1 cellular context compared by ENCODE assay signal in genomic region chr3:49553690-49554634, GRCh38.
TF ChIP-seq lines count a peak whose summit lies in the region.

Gene BSN (plus strand): TSS chr3:49554477. CDS start chr3:49554603, 126 bp downstream.

TF ChIP-seq in HepG2, 621 proteins besides CTCF, POLR2A, EP300 and RAD21 (continued from another document and continues in another):
- TF ChIP-seq REST (IDR thresholded peaks at IDR 0.05; ENCODE audit: borderline replicate concordance in 1 of 2, low read depth in 1 of 2, low read length in 2 of 2) (peak; percentile 9 to 62), ZNF709 (CRISPR knock-in tag; IDR thresholded peaks at IDR 0.05) (no peak; the same call in 1 of the 2 replicates), ZNF446 (CRISPR knock-in tag; IDR thresholded peaks at IDR 0.05) (no peak), ZSCAN5A (CRISPR knock-in tag; IDR thresholded peaks at IDR 0.05; ENCODE audit: borderline replicate concordance) (no peak), KDM6A (CRISPR knock-in tag; IDR thresholded peaks at IDR 0.05; ENCODE audit: low read depth) (no peak), SP5 (CRISPR knock-in tag; IDR thresholded peaks at IDR 0.05; ENCODE audit: borderline replicate concordance, low read depth) (no peak), ZGPAT (CRISPR knock-in tag; IDR thresholded peaks at IDR 0.05) (peak; percentile 67), RBM22 (optimal IDR thresholded peaks at IDR 0.05; ENCODE audit: low read length) (no peak), SRSF1 (optimal IDR thresholded peaks at IDR 0.05; ENCODE audit: low read depth, low read length) (peak; percentile 49), ZNF501 (CRISPR knock-in tag; IDR thresholded peaks at IDR 0.05) (peak; percentile 78), KDM2A (CRISPR knock-in tag; IDR thresholded peaks at IDR 0.05; ENCODE audit: borderline replicate concordance, low read depth) (peak; percentile 44), SRSF9 (IDR thresholded peaks at IDR 0.05; ENCODE audit: borderline replicate concordance, insufficient read depth, low read depth, low read length, poor library complexity, severe bottlenecking) (no peak), NR0B2 (CRISPR knock-in tag; IDR thresholded peaks at IDR 0.05) (no peak), ZNF513 (CRISPR knock-in tag; conservative IDR thresholded peaks at IDR 0.05) (no peak), THYN1 (CRISPR knock-in tag; IDR thresholded peaks at IDR 0.05; ENCODE audit: borderline replicate concordance, low read depth) (no peak), RNF2 (conservative IDR thresholded peaks at IDR 0.05; ENCODE audit: low read depth) (0 out of 2 replicates have a peak, but pooled peaks have one; percentile 64), U2AF2 (IDR thresholded peaks at IDR 0.05; ENCODE audit: low read depth, low read length) (no peak), SRF (IDR thresholded peaks at IDR 0.05; ENCODE audit: low read depth, low read length) (no peak), ZNF883 (CRISPR knock-in tag; IDR thresholded peaks at IDR 0.05; ENCODE audit: not compliant biosample characterization) (peak; percentile 43), BRF2 (CRISPR knock-in tag; IDR thresholded peaks at IDR 0.05) (no peak), TFDP1 (CRISPR knock-in tag; IDR thresholded peaks at IDR 0.05; ENCODE audit: borderline replicate concordance) (peak; percentile 48; the same call in 1 of the 2 replicates), BATF2 (CRISPR knock-in tag; IDR thresholded peaks at IDR 0.05) (no peak), MED1 (CRISPR knock-in tag; IDR thresholded peaks at IDR 0.05) (no peak), ZNF354B (CRISPR knock-in tag; IDR thresholded peaks at IDR 0.05) (no peak), ZNF792 (CRISPR knock-in tag; IDR thresholded peaks at IDR 0.05) (peak; percentile 42; the same call in 1 of the 2 replicates), ZNF549 (CRISPR knock-in tag; IDR thresholded peaks at IDR 0.05) (no peak), ZNF264 (CRISPR knock-in tag; IDR thresholded peaks at IDR 0.05) (no peak), ZNF644 (CRISPR knock-in tag; IDR thresholded peaks at IDR 0.05; ENCODE audit: low read depth) (no peak), GPBP1L1 (CRISPR knock-in tag; IDR thresholded peaks at IDR 0.05) (no peak), ZNF30 (CRISPR knock-in tag; IDR thresholded peaks at IDR 0.05) (no peak), BCL3 (CRISPR knock-in tag; IDR thresholded peaks at IDR 0.05) (peak; percentile 52), TFDP2 (CRISPR knock-in tag; IDR thresholded peaks at IDR 0.05) (peak; percentile 65), YEATS2 (CRISPR knock-in tag; IDR thresholded peaks at IDR 0.05; ENCODE audit: borderline replicate concordance) (no peak; the same call in 1 of the 2 replicates), ZNF691 (CRISPR knock-in tag; IDR thresholded peaks at IDR 0.05; ENCODE audit: borderline replicate concordance, low read depth) (no peak), ZNF317 (CRISPR knock-in tag; IDR thresholded peaks at IDR 0.05) (0 out of 2 replicates have a peak, but pooled peaks have one; percentile 23), SOX5 (CRISPR knock-in tag; IDR thresholded peaks at IDR 0.05; ENCODE audit: borderline replicate concordance) (no peak), ZNF430 (CRISPR knock-in tag; IDR thresholded peaks at IDR 0.05) (peak; percentile 38; the same call in 1 of the 2 replicates), CSRNP1 (CRISPR knock-in tag; IDR thresholded peaks at IDR 0.05) (no peak), ZBTB25 (CRISPR knock-in tag; IDR thresholded peaks at IDR 0.05) (no peak)
